ENCODE assay signal across 8 cellular contexts in genomic region chr9:126611592-126612328, GRCh38. TPM values are rescaled to one million over a fixed set of nuclear protein-coding genes. Genes with fewer than 3 reads are reported as not detected.
DNase-seq lines count a peak whose midpoint lies in the region; ATAC-seq and TF ChIP-seq lines count a peak whose summit lies in the region.
"Had no signal": no experiment of that assay in that cellular context is flagged by ENCODE, and none has a peak within 500 bp of the region (broad histone marks: within the 10 kb centered on the region; RNA-seq: fewer than 3 reads in every experiment).

No MANE protein-coding gene starts in this region.

- DNase-seq in NCI-H128 (lab: John Stamatoyannopoulos, UW; ENCODE audit: unreplicated experiment) (peak; percentile 34), MCF 10A (ENCODE audit: unreplicated experiment) (peak; percentile 64), immature natural killer cell (peak; percentile 75 to 79 (median 78))
- peak; percentile 27 to 65 for DNase-seq in stimulated activated CD4-positive, alpha-beta T cell treated with anti-CD3 and anti-CD28 coated beads, Interleukin-15, amount 100 ng/mL, for 1 hour (ENCODE audit: low read depth in 1 of 2, low spot score in 1 of 2)

- peaks cover 11% of the 10 kb centered on the region for H3K4me1 Mint-ChIP-seq in MCF 10A (ENCODE audit: insufficient read depth, unreplicated experiment)
- H3K4me1 Mint-ChIP-seq in immature natural killer cell: peaks cover 19 to 23% of the 10 kb centered on the region in 2 donors

- POLR2A ChIA-PET in MCF 10A (lab: Yijun Ruan, JAX): interaction anchor here (0.7 to 3.0 kb wide), 2 partner anchors 56 to 93 kb away, joined by 3 to 14 read pairs; no protein-coding TSS in a partner anchor

- H3K9me3 Mint-ChIP-seq in MCF 10A (ENCODE audit: unreplicated experiment) (no peaks in the 10 kb centered on the region), immature natural killer cell (peaks cover 0 to 5% (median 0%) of the 10 kb centered on the region in 6 donors)

- peak overlapping the region; percentile 2 for H3K4me3 Mint-ChIP-seq in MCF 10A (ENCODE audit: unreplicated experiment)
- peak overlapping the region; percentile 17 to 77 (median 72) for H3K4me3 Mint-ChIP-seq in immature natural killer cell

- H3K4me3 ChIP-seq in GM12875 (ENCODE audit: low read depth, low read length) (no peak overlapping the region), WI38 (ENCODE audit: low read depth, low read length) (no peak overlapping the region)

- H3K36me3 Mint-ChIP-seq in MCF 10A (ENCODE audit: insufficient read depth, unreplicated experiment): no peaks in the 10 kb centered on the region
- H3K36me3 Mint-ChIP-seq in immature natural killer cell: peaks cover 0 to 4% (median 0%) of the 10 kb centered on the region in 3 donors

- H3K27me3 Mint-ChIP-seq in MCF 10A (ENCODE audit: insufficient read depth, unreplicated experiment) (peaks cover 14% of the 10 kb centered on the region), immature natural killer cell (ENCODE audit: low read depth in 3 of 3) (peaks cover 32 to 56% (median 47%) of the 10 kb centered on the region in 3 donors)

- no peak for ATAC-seq in GM18502 (IDR thresholded peaks at IDR 0.05; ENCODE audit: poor library complexity, unreplicated experiment)

- CTCF ChIA-PET in MCF 10A (lab: Yijun Ruan, JAX): interaction anchor here (0.5 to 1.6 kb wide), 13 partner anchors 8 to 252 kb away, joined by 3 to 6 read pairs (median 3); no protein-coding TSS in a partner anchor

- TF ChIP-seq CTCF in GM12875 (IDR thresholded peaks at IDR 0.05; ENCODE audit: borderline replicate concordance, insufficient read depth, low read depth, low read length) (peak; percentile 91), WI38 (IDR thresholded peaks at IDR 0.05; ENCODE audit: low read depth, low read length) (peak; percentile 75), MCF 10A (IDR thresholded peaks at IDR 0.05; ENCODE audit: unreplicated experiment) (peak; percentile 83)

- BruUV-seq in MCF 10A (replicated peaks; lab: Mats Ljungman, UMichigan): no TSS peak

- H3K27ac Mint-ChIP-seq in MCF 10A (ENCODE audit: low read depth, unreplicated experiment): no peak overlapping the region
- H3K27ac Mint-ChIP-seq in immature natural killer cell: peak overlapping the region in 4 of 6 donors; percentile 31 to 85 (median 68)

- intact Hi-C loops in MCF 10A (cut with micrococcal nuclease): loop anchor here (1.0 to 5.0 kb wide), 2 partner anchors 81 to 170 kb away; no protein-coding TSS in a partner anchor

RNA-seq across cellular contexts. Expression of gene LMX1B, which starts 2.0 kb away (rescaled TPM):
- 3.4 and 3.9 TPM in 2 replicates for total RNA-seq in MCF 10A (2022)
- not detected for polyA plus RNA-seq in immature natural killer cell
- total RNA-seq: temporal lobe had no signal
